8 cellular contexts compared by ENCODE assay signal in genomic region chr10:73495884-73496674, GRCh38. TPM values are rescaled to one million over a fixed set of nuclear protein-coding genes. Genes with fewer than 3 reads are reported as not detected.
DNase-seq lines count a peak whose midpoint lies in the region; ATAC-seq, FAIRE-seq and TF ChIP-seq lines count a peak whose summit lies in the region.

Gene PPP3CB (minus strand): TSS chr10:73496024. CDS start chr10:73495889, 135 bp downstream.

- 8% methylated on average over 19 of the region's 28 CpGs for WGBS in hepatocyte (ENCODE audit: low lambda C conversion rate, missing lambda C conversion rate)
- WGBS in aorta, 2 donors, result 6 to 8% methylated on average over 22 to 28 of the region's 28 CpGs

- H3K27me3 ChIP-seq in astrocyte (ENCODE audit: insufficient read depth, low read length), result no peaks in the 10 kb centered on the region
- H3K27me3 ChIP-seq in hepatocyte, result no peaks in the 10 kb centered on the region
- no peaks in the 10 kb centered on the region for H3K27me3 ChIP-seq in aorta (ENCODE audit: control insufficient read depth in 1 of 2, insufficient read depth in 2 of 2, low read length in 1 of 2)

- H3K9ac ChIP-seq in astrocyte (ENCODE audit: low read length), result peak within 1 kb of the TSS; percentile 95

- peaks cover 30% of the 10 kb centered on the region for H3K4me1 Mint-ChIP-seq in astrocyte (ENCODE audit: low read depth, unreplicated experiment)

- H3K27me3 Mint-ChIP-seq in astrocyte (ENCODE audit: low read depth, unreplicated experiment), result no peaks in the 10 kb centered on the region

- H3K4me2 ChIP-seq in astrocyte (ENCODE audit: low read length) (peak within 1 kb of the TSS; percentile 87), hepatocyte (peak within 1 kb of the TSS; percentile 79)

- H3K79me2 ChIP-seq in astrocyte (ENCODE audit: insufficient read depth, low read length) (peaks cover 49% of the 10 kb centered on the region), hepatocyte (peaks cover 44% of the 10 kb centered on the region)

- H3K27ac ChIP-seq in astrocyte (ENCODE audit: low read depth, low read length) (peak within 1 kb of the TSS; percentile 97), hepatocyte (peak within 1 kb of the TSS; percentile 96), aorta (ENCODE audit: low read depth in 1 of 2, low read length in 2 of 2) (peak within 1 kb of the TSS; percentile 48 to 72)

- in situ Hi-C loops in GM13977 (cut with MboI; ENCODE audit: low pct_unique_long_range_greater_than_20kb, low sequenced_read_pairs, unreplicated experiment), result no loop called here

- H3K4me3 ChIP-seq in astrocyte (ENCODE audit: insufficient read depth, low read depth, low read length) (peak within 1 kb of the TSS; percentile 82), hepatocyte (peak within 1 kb of the TSS; percentile 89), aorta (ENCODE audit: low read length in 2 of 2) (peak within 1 kb of the TSS; percentile 36 to 76)

- no peak for FAIRE-seq in astrocyte (lab: Jason Lieb, UNC)

- peak within 1 kb of the TSS; percentile 94 for H3K4me3 Mint-ChIP-seq in astrocyte (ENCODE audit: unreplicated experiment)

- H3K9me3 Mint-ChIP-seq in astrocyte (ENCODE audit: unreplicated experiment), result no peaks in the 10 kb centered on the region

- H2AFZ ChIP-seq in astrocyte (ENCODE audit: low read depth, low read length), result peak within 1 kb of the TSS; percentile 66
- peak within 1 kb of the TSS; percentile 48 for H2AFZ ChIP-seq in hepatocyte

- H3K9me3 ChIP-seq in astrocyte (ENCODE audit: insufficient read depth, low read depth, low read length) (no peaks in the 10 kb centered on the region), hepatocyte (ENCODE audit: low read depth) (no peaks in the 10 kb centered on the region), aorta (ENCODE audit: control insufficient read depth, low read length) (no peaks in the 10 kb centered on the region)

- intact Hi-C loops in aorta (cut with DNase I), result no loop called here

- peaks cover 22% of the 10 kb centered on the region for H3K4me1 ChIP-seq in astrocyte (ENCODE audit: insufficient read depth, low read length)
- H3K4me1 ChIP-seq in hepatocyte (ENCODE audit: insufficient read depth), result peaks cover 23% of the 10 kb centered on the region
- H3K4me1 ChIP-seq in aorta (ENCODE audit: control insufficient read depth in 1 of 2, insufficient read depth in 2 of 2, low read length in 2 of 2), result peaks cover 3 to 7% of the 10 kb centered on the region in 2 donors

- H4K20me1 ChIP-seq in astrocyte (ENCODE audit: insufficient read depth, low read length), result no peaks in the 10 kb centered on the region
- H4K20me1 ChIP-seq in hepatocyte (ENCODE audit: insufficient read depth, poor library complexity, severe bottlenecking), result peaks cover 16% of the 10 kb centered on the region

- peak; percentile 58 for ATAC-seq in HG02943 (IDR thresholded peaks at IDR 0.05; ENCODE audit: low read depth, unreplicated experiment)
- peak; percentile 95 for ATAC-seq in aorta (ENCODE audit: low FRiP score)

- peak within 1 kb of the TSS; percentile 94 for H3K27ac Mint-ChIP-seq in astrocyte (ENCODE audit: unreplicated experiment)

- no peaks in the 10 kb centered on the region for H3K36me3 ChIP-seq in astrocyte (ENCODE audit: insufficient read depth, low read length)
- no peaks in the 10 kb centered on the region for H3K36me3 ChIP-seq in hepatocyte (replicated peaks; ENCODE audit: insufficient read depth, low read depth)
- H3K36me3 ChIP-seq in aorta (ENCODE audit: control insufficient read depth in 1 of 2, insufficient read depth in 2 of 2, low read length in 1 of 2), result peaks cover 0 to 3% of the 10 kb centered on the region in 2 donors

- peaks cover 22% of the 10 kb centered on the region for H3K36me3 Mint-ChIP-seq in astrocyte (ENCODE audit: low read depth, unreplicated experiment)

- TF ChIP-seq CTCF in GM13977 (IDR thresholded peaks at IDR 0.05; ENCODE audit: extremely low read depth, insufficient read depth, missing control alignments) (no peak), astrocyte (IDR thresholded peaks at IDR 0.05; ENCODE audit: insufficient read depth, low read depth, low read length) (no peak), hepatocyte (IDR thresholded peaks at IDR 0.05; ENCODE audit: poor library complexity) (no peak)

- H3K9me2 ChIP-seq in hepatocyte (replicated peaks; ENCODE audit: insufficient read depth), result no peaks in the 10 kb centered on the region

- peak; percentile 91 for DNase-seq in GM13977 (ENCODE audit: low spot score)
- DNase-seq in NCI-H187 treated with DMSO at 0.1 percent for 48 hours (lab: John Stamatoyannopoulos, UW), result peak; percentile 47
- DNase-seq in T-helper 2 cell, result peak; percentile 79 to 98 (median 87)
- peak; percentile 98 for DNase-seq in astrocyte (ENCODE audit: low read depth)
- peak; percentile 96 for DNase-seq in hepatocyte (ENCODE audit: low spot score)
- peak; percentile 91 for DNase-seq in renal cortical epithelial cell (ENCODE audit: low read depth)
- DNase-seq in aorta, result peak; percentile 94 to 96

RNA-seq across cellular contexts. Expression of gene PPP3CB, which starts in this region (rescaled TPM):
- total RNA-seq in astrocyte, result 29.2 and 30.8 TPM in 2 replicates
- 33.8 and 41.4 TPM in 2 replicates for total RNA-seq in hepatocyte
- 11.8 and 15.0 TPM in 2 replicates for polyA plus RNA-seq in hepatocyte
- 27.3 and 60.2 TPM in 2 replicates for total RNA-seq in renal cortical epithelial cell
- 10 to 100 TPM; 61.0 to 65.6 TPM for total RNA-seq in aorta
- polyA plus RNA-seq in aorta, result 10 to 100 TPM; 39.7 to 46.1 TPM

Comparison
In these comparisons a context has a peak if more than half of its experiments do, and no peak if none do; other contexts are left out.
1. Peak in every context shown above with its lines: DNase-seq, ATAC-seq, H3K4me3 ChIP-seq and H3K27ac ChIP-seq.
2. DNase-seq: peak in every context shown above with its lines; median percentile 98 in astrocyte; 96 in hepatocyte; 95 in aorta; 91 in GM13977; 91 in renal cortical epithelial cell; 87 in T-helper 2 cell; 47 in NCI-H187 treated with DMSO at 0.1 percent for 48 hours.